In the genomic region with DNA sequence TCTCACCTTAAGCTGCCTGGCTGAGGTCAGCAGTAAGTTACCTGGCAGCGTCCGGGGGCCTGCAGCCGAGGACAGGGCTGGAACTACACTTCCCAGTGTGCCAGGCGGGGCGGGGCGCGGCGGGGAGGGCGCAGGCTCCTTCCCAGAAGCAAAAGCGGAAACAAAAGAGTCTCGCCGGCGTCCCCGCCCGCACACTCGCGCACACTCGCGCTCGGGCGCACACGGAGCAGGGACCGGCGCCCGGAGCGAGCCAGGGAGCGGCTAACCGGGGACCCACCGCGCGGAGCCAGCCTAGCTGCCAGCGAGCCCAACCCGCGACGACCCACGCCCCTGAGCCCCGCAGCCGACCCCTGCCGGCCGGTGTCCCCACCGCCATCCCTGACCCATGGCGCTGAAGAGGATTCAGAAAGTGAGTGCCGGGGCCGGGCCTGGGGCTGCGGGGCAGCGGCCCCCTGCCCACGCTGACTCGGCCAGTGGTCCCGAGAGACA, we compare ENCODE assay signal across 8 cellular contexts. TPM values are rescaled to one million over a fixed set of nuclear protein-coding genes. Genes with fewer than 3 reads are reported as not detected.
DNase-seq lines count a peak whose midpoint lies in the region; ATAC-seq, FAIRE-seq and TF ChIP-seq lines count a peak whose summit lies in the region.

A gene (plus strand): TSS at position 190 of the 489 bp plus-strand sequence. CDS start 196 bp downstream, at position 386.

- no peak for TF ChIP-seq RAD21 in A549 (conservative IDR thresholded peaks at IDR 0.05 in 1 of 2, IDR thresholded peaks at IDR 0.05 in 1 of 2)

- peak within 1 kb of the TSS; percentile 99 for H3K4me3 ChIP-seq in A549

- TF ChIP-seq EP300 in A549 (IDR thresholded peaks at IDR 0.05), result no peak

- TF ChIP-seq CTCF in A549 (IDR thresholded peaks at IDR 0.05), result no peak

- CTCF ChIA-PET in A549 (lab: Yijun Ruan, JAX), result interaction anchor here (0.6 to 1.8 kb wide), 4 partner anchors 10 to 151 kb away, joined by 3 to 6 read pairs (median 3); no protein-coding TSS in a partner anchor

- WGBS in A549 (ENCODE audit: missing lambda C conversion rate), result under 1% methylated on average over 26 of the region's 49 CpGs

- TF ChIP-seq POLR2A in A549 (IDR thresholded peaks at IDR 0.05; ENCODE audit: low read length), result peak; percentile 96

- no peaks in the 10 kb centered on the region for H3K9me3 ChIP-seq in A549

- peak within 1 kb of the TSS; percentile 91 for H3K4me2 ChIP-seq in A549

- DNase-seq in A549 (ENCODE audit: low read depth in 1 of 2, low spot score in 1 of 2) (peak; percentile 77 to 80), NCI-H2171 treated with DMSO at 0.1 percent for 48 hours (lab: John Stamatoyannopoulos, UW) (peak; percentile 47), cerebellar cortex (ENCODE audit: low spot score) (peak; percentile 82), islet precursor cell (peak; percentile 95)
- DNase-seq in activated CD4-positive, CD25-positive, alpha-beta regulatory T cell treated with anti-CD3 and anti-CD28 coated beads, Interleukin-2, amount 50 U/mL, for 16 hours (ENCODE audit: low read depth, low spot score), result peak; percentile 58
- DNase-seq in stimulated activated CD4-positive, alpha-beta T cell treated with anti-CD3 and anti-CD28 coated beads, Interleukin-15, amount 100 ng/mL, for 1 hour (ENCODE audit: low read depth in 1 of 2, low spot score in 1 of 2), result peak; percentile 60 to 79

- peaks cover 11% of the 10 kb centered on the region; the same call in 2 of the 3 replicates for H3K4me1 ChIP-seq in A549

- peak within 1 kb of the TSS; percentile 88 to 91 for H3K27ac ChIP-seq in A549

- FAIRE-seq in A549 (lab: Jason Lieb, UNC), result no peak

- ATAC-seq in A549 (peak; percentile 94 to 98), GM18520 (IDR thresholded peaks at IDR 0.05; ENCODE audit: unreplicated experiment) (peak; percentile 90), HG03060 (IDR thresholded peaks at IDR 0.05; ENCODE audit: low read depth, unreplicated experiment) (peak; percentile 91)

- POLR2A ChIA-PET in A549 (lab: Yijun Ruan, JAX), result interaction anchor here (0.7 to 2.1 kb wide), 8 partner anchors 9 to 178 kb away, joined by 3 to 13 read pairs (median 6); a partner anchor contains a TSS

TF ChIP-seq in A549, 52 proteins besides CTCF, POLR2A, EP300 and RAD21:
- TF ChIP-seq HOXA7 (CRISPR knock-in tag; IDR thresholded peaks at IDR 0.05), result no peak
- no peak for TF ChIP-seq RFX5 (IDR thresholded peaks at IDR 0.05)
- TF ChIP-seq EHMT2 (IDR thresholded peaks at IDR 0.05; ENCODE audit: low read depth), result no peak
- TF ChIP-seq NPAS2 (CRISPR knock-in tag; IDR thresholded peaks at IDR 0.05; ENCODE audit: borderline replicate concordance), result no peak
- TF ChIP-seq MAZ (IDR thresholded peaks at IDR 0.05; ENCODE audit: borderline replicate concordance, low read depth, low read length), result 0 out of 2 replicates have a peak, but pooled peaks have one; percentile 29
- TF ChIP-seq, protein P1, sequence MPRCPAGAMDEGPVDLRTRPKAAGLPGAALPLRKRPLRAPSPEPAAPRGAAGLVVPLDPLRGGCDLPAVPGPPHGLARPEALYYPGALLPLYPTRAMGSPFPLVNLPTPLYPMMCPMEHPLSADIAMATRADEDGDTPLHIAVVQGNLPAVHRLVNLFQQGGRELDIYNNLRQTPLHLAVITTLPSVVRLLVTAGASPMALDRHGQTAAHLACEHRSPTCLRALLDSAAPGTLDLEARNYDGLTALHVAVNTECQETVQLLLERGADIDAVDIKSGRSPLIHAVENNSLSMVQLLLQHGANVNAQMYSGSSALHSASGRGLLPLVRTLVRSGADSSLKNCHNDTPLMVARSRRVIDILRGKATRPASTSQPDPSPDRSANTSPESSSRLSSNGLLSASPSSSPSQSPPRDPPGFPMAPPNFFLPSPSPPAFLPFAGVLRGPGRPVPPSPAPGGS (IDR thresholded peaks at IDR 0.05), result peak; percentile 88; the same call in 1 of the 3 replicates
- TF ChIP-seq, protein P2, sequence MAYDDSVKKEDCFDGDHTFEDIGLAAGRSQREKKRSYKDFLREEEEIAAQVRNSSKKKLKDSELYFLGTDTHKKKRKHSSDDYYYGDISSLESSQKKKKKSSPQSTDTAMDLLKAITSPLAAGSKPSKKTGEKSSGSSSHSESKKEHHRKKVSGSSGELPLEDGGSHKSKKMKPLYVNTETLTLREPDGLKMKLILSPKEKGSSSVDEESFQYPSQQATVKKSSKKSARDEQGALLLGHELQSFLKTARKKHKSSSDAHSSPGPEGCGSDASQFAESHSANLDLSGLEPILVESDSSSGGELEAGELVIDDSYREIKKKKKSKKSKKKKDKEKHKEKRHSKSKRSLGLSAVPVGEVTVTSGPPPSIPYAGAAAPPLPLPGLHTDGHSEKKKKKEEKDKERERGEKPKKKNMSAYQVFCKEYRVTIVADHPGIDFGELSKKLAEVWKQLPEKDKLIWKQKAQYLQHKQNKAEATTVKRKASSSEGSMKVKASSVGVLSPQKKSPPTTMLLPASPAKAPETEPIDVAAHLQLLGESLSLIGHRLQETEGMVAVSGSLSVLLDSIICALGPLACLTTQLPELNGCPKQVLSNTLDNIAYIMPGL (CRISPR knock-in tag; IDR thresholded peaks at IDR 0.05; ENCODE audit: borderline replicate concordance), result peak; percentile 20; the same call in 1 of the 2 replicates
- TF ChIP-seq, protein P3, sequence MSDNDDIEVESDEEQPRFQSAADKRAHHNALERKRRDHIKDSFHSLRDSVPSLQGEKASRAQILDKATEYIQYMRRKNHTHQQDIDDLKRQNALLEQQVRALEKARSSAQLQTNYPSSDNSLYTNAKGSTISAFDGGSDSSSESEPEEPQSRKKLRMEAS (IDR thresholded peaks at IDR 0.05), result peak; percentile 54; the same call in 1 of the 2 replicates
- TF ChIP-seq NR3C1 (IDR thresholded peaks at IDR 0.05), result no peak
- TF ChIP-seq HOXB5 (CRISPR knock-in tag; IDR thresholded peaks at IDR 0.05), result no peak
- peak; percentile 96 for TF ChIP-seq PHF8 (IDR thresholded peaks at IDR 0.05; ENCODE audit: borderline replicate concordance, low read depth)
- TF ChIP-seq, protein P4, sequence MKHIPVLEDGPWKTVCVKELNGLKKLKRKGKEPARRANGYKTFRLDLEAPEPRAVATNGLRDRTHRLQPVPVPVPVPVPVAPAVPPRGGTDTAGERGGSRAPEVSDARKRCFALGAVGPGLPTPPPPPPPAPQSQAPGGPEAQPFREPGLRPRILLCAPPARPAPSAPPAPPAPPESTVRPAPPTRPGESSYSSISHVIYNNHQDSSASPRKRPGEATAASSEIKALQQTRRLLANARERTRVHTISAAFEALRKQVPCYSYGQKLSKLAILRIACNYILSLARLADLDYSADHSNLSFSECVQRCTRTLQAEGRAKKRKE (CRISPR knock-in tag; IDR thresholded peaks at IDR 0.05; ENCODE audit: low read depth), result no peak
- TF ChIP-seq RARB (CRISPR knock-in tag; IDR thresholded peaks at IDR 0.05), result no peak
- TF ChIP-seq JUN (IDR thresholded peaks at IDR 0.05), result peak; percentile 60 to 78; a peak in 4 of 5 replicates
- no peak for TF ChIP-seq ZFP36 (IDR thresholded peaks at IDR 0.05; ENCODE audit: borderline replicate concordance, partially characterized antibody)

RNA-seq across cellular contexts. Expression of the gene that starts here (rescaled TPM):
- polyA plus RNA-seq in A549 (2011; rRNA removed) (35.1 and 40.5 TPM in 2 replicates), A549 (2017; fragmentation: RNase III; extraction: RNeasy Plus Mini Kit Qiagen cat#74134 plus additional on column Dnase treatment) (16.7 to 18.1 TPM (median 17.9 TPM) in 3 replicates)
- 9.2 and 10.8 TPM in 2 replicates for polyA plus RNA-seq in A549 (2012; cell fraction: cytosol; rRNA removed)
- 5.5 and 6.3 TPM in 2 replicates for polyA plus RNA-seq in A549 (2012; cell fraction: nucleus; rRNA removed)
- polyA minus RNA-seq in A549 (2011; rRNA and poly(A)+ RNA removed), result 6.1 and 6.3 TPM in 2 replicates

Comparison
In these comparisons a context has a peak if more than half of its experiments do, and no peak if none do; other contexts are left out.
1. Peak in every context shown above with its lines: DNase-seq, ATAC-seq, H3K4me3 ChIP-seq and H3K27ac ChIP-seq.